In the genomic region with DNA sequence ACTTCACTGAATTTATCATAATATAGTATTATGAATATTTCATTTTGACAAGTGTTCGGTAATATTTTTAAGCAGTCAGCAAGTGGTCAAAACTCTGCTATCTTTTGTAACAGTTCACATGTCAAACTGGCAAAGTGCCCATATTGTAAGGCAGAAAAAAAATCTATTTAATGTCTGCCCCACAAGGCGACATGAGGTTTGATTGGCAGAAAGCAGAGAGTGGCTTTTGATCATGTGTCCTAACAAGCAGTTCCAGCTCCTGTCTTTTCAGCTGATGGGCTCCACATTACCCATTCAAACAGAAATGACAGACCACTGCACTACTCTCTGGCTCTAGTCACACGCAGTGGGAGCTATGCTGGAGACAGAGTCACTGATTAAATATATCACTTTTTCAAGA, we compare ENCODE assay signal across 28 cellular contexts. TPM values are rescaled to one million over a fixed set of nuclear protein-coding genes. Genes with fewer than 3 reads are reported as not detected.
DNase-seq lines count a peak whose midpoint lies in the region; ATAC-seq, FAIRE-seq and TF ChIP-seq lines count a peak whose summit lies in the region.
"Had no signal": no experiment of that assay in that cellular context is flagged by ENCODE, and none has a peak within 500 bp of the region (broad histone marks: within the 10 kb centered on the region; RNA-seq: fewer than 3 reads in every experiment).

No MANE protein-coding gene starts in this region.

- no peak for FAIRE-seq in GM19239 (lab: Jason Lieb, UNC)
- FAIRE-seq: H54, HTR-8/SVneo had no signal

- H3K9me3 ChIP-seq in A673 (ENCODE audit: low read depth, low read length, poor library complexity, severe bottlenecking), result no peaks in the 10 kb centered on the region
- H3K9me3 ChIP-seq in naive thymus-derived CD4-positive, alpha-beta T cell (ENCODE audit: control insufficient read depth in 2 of 3, low read length in 3 of 3), result no peaks in the 10 kb centered on the region
- H3K9me3 ChIP-seq: breast epithelium, colonic mucosa, thyroid gland had no signal

- peaks cover 70% of the 10 kb centered on the region for H3K4me1 ChIP-seq in A673 (ENCODE audit: insufficient read depth, low read length, poor library complexity, severe bottlenecking)
- H3K4me1 ChIP-seq in naive thymus-derived CD4-positive, alpha-beta T cell (ENCODE audit: control insufficient read depth in 2 of 2, insufficient read depth in 2 of 2, low read length in 2 of 2), result no peaks in the 10 kb centered on the region
- H3K4me1 ChIP-seq: breast epithelium, colonic mucosa, thyroid gland had no signal

- no peaks in the 10 kb centered on the region for H3K36me3 Mint-ChIP-seq in naive thymus-derived CD4-positive, alpha-beta T cell
- H3K36me3 Mint-ChIP-seq: activated naive CD4-positive, alpha-beta T cell treated with anti-CD3 and anti-CD28 coated beads, Interleukin-2, amount 10 ng/mL, durations not matched to agents 7 days and 5 days; CD8-positive, alpha-beta T cell had no signal

- H3K27ac ChIP-seq in A673 (ENCODE audit: low read depth, low read length, poor library complexity, severe bottlenecking), result no peak overlapping the region
- no peak overlapping the region for H3K27ac ChIP-seq in naive thymus-derived CD4-positive, alpha-beta T cell (ENCODE audit: low read depth, low read length)
- H3K27ac ChIP-seq: 22Rv1, breast epithelium, colonic mucosa, thyroid gland had no signal

- no peaks in the 10 kb centered on the region for H3K27me3 ChIP-seq in A673 (replicated peaks; ENCODE audit: insufficient read depth, low read depth, low read length, poor library complexity)
- no peaks in the 10 kb centered on the region for H3K27me3 ChIP-seq in naive thymus-derived CD4-positive, alpha-beta T cell (ENCODE audit: control insufficient read depth in 2 of 2, insufficient read depth in 2 of 2, low read length in 2 of 2)
- H3K27me3 ChIP-seq: breast epithelium, colonic mucosa, thyroid gland had no signal

- ATAC-seq in naive thymus-derived CD4-positive, alpha-beta T cell, result no peak
- ATAC-seq: CD8-positive, alpha-beta T cell; esophagus mucosa had no signal

- CTCF ChIA-PET in A673 (lab: Charles Lee), result no interaction called here
- CTCF ChIA-PET in naive thymus-derived CD4-positive, alpha-beta T cell (lab: Charles Lee), result no interaction called here

- no peaks in the 10 kb centered on the region for H3K4me1 Mint-ChIP-seq in naive thymus-derived CD4-positive, alpha-beta T cell
- H3K4me1 Mint-ChIP-seq: activated B cell treated with CpG ODN at 0.5 μM for 24 hours; activated naive CD4-positive, alpha-beta T cell treated with anti-CD3 and anti-CD28 coated beads, Interleukin-2, amount 10 ng/mL, durations not matched to agents 7 days and 5 days had no signal

- TF ChIP-seq POLR2A in erythroblast (IDR thresholded peaks at IDR 0.05; ENCODE audit: low read length), result no peak

- DNase-seq in DMS 273 (lab: John Stamatoyannopoulos, UW; ENCODE audit: unreplicated experiment) (peak; percentile 30), DMS 273 treated with DMSO at 0.1 percent for 48 hours (lab: John Stamatoyannopoulos, UW) (no peak), A673 (ENCODE audit: low spot score) (peak; percentile 60), NCI-H446 treated with DMSO at 0.1 percent for 48 hours (lab: John Stamatoyannopoulos, UW) (peak; percentile 52), erythroblast (lab: John Stamatoyannopoulos, UW) (peak; percentile 59 to 67), NCI-H526 (lab: John Stamatoyannopoulos, UW) (no peak), GM19239 (ENCODE audit: insufficient read length, low spot score) (no peak)
- no peak for DNase-seq in naive thymus-derived CD4-positive, alpha-beta T cell
- DNase-seq: activated B cell treated with CpG ODN at 0.5 μM for 24 hours; activated naive CD4-positive, alpha-beta T cell treated with anti-CD3 and anti-CD28 coated beads, Interleukin-2, amount 10 ng/mL, durations not matched to agents 7 days and 5 days; amniotic stem cell; CD8-positive, alpha-beta T cell; colonic mucosa; effector memory CD4-positive, alpha-beta T cell; foreskin melanocyte; GDM1; hypothalamus; NCI-H2029; thyroid gland had no signal

- TF ChIP-seq CTCF in A673 (conservative IDR thresholded peaks at IDR 0.05; ENCODE audit: low read depth, low read length), result no peak

- POLR2A ChIA-PET in A673 (lab: Charles Lee; ENCODE audit: low non-redundant PET), result no interaction called here
- POLR2A ChIA-PET in naive thymus-derived CD4-positive, alpha-beta T cell (lab: Charles Lee), result no interaction called here

- H3K9me3 Mint-ChIP-seq in naive thymus-derived CD4-positive, alpha-beta T cell, result peaks cover 0 to 8% (median 0%) of the 10 kb centered on the region in 11 donors
- H3K9me3 Mint-ChIP-seq: activated B cell treated with CpG ODN at 0.5 μM for 24 hours; activated naive CD4-positive, alpha-beta T cell treated with anti-CD3 and anti-CD28 coated beads, Interleukin-2, amount 10 ng/mL, durations not matched to agents 7 days and 5 days; activated T-helper 1 cell treated with anti-CD3 and anti-CD28 coated beads, Interleukin-12 subunit alpha, Interleukin-12 subunit beta, Interleukin-2, Interleukin-4 antibody, amounts not matched to agents 30 ng/mL and 10 ng/mL and 1 ng/mL, durations not matched to agents 14 hours and 24 hours and 36 hours; T-helper 2 cell treated with Interferon-gamma antibody and Interleukin-4, amounts not matched to agents 5 μg/mL and 100 μg/mL, for 36 hours had no signal

- intact Hi-C loops in A673 (cut with micrococcal nuclease; ENCODE audit: unreplicated experiment), result no loop called here
- intact Hi-C loops in naive thymus-derived CD4-positive, alpha-beta T cell (cut with micrococcal nuclease), result no loop called here

- H3K4me3 ChIP-seq in A673 (ENCODE audit: low read depth, low read length, poor library complexity, severe bottlenecking), result no peak overlapping the region
- H3K4me3 ChIP-seq in naive thymus-derived CD4-positive, alpha-beta T cell (ENCODE audit: low read length), result no peak overlapping the region
- H3K4me3 ChIP-seq: breast epithelium, colonic mucosa, thyroid gland had no signal

- no TSS peak for BruUV-seq in A673 (replicated peaks; lab: Mats Ljungman, UMichigan)

- no peak overlapping the region for H3K27ac Mint-ChIP-seq in naive thymus-derived CD4-positive, alpha-beta T cell
- H3K27ac Mint-ChIP-seq: activated B cell treated with CpG ODN at 0.5 μM for 24 hours; activated naive CD4-positive, alpha-beta T cell treated with anti-CD3 and anti-CD28 coated beads, Interleukin-2, amount 10 ng/mL, durations not matched to agents 7 days and 5 days; activated T-helper 1 cell treated with anti-CD3 and anti-CD28 coated beads, Interleukin-12 subunit alpha, Interleukin-12 subunit beta, Interleukin-2, Interleukin-4 antibody, amounts not matched to agents 30 ng/mL and 10 ng/mL and 1 ng/mL, durations not matched to agents 14 hours and 24 hours and 36 hours; CD8-positive, alpha-beta T cell; stimulated activated naive CD8-positive, alpha-beta T cell treated with anti-CD3 and anti-CD28 coated beads, Interleukin-15, Interleukin-2, amounts not matched to agents 100 ng/mL and 50 ng/mL, for 24 hours; T-helper 2 cell treated with Interferon-gamma antibody and Interleukin-4, amounts not matched to agents 5 μg/mL and 100 μg/mL, for 36 hours had no signal

- H3K4me3 Mint-ChIP-seq in naive thymus-derived CD4-positive, alpha-beta T cell, result no peak overlapping the region
- H3K4me3 Mint-ChIP-seq: activated B cell treated with CpG ODN at 0.5 μM for 24 hours; activated naive CD4-positive, alpha-beta T cell treated with anti-CD3 and anti-CD28 coated beads, Interleukin-2, amount 10 ng/mL, durations not matched to agents 7 days and 5 days; activated T-helper 1 cell treated with anti-CD3 and anti-CD28 coated beads, Interleukin-12 subunit alpha, Interleukin-12 subunit beta, Interleukin-2, Interleukin-4 antibody, amounts not matched to agents 30 ng/mL and 10 ng/mL and 1 ng/mL, durations not matched to agents 14 hours and 24 hours and 36 hours; CD8-positive, alpha-beta T cell; neural crest cell; stimulated activated naive CD8-positive, alpha-beta T cell treated with anti-CD3 and anti-CD28 coated beads, Interleukin-15, Interleukin-2, amounts not matched to agents 100 ng/mL and 50 ng/mL, for 24 hours; T-helper 2 cell treated with Interferon-gamma antibody and Interleukin-4, amounts not matched to agents 5 μg/mL and 100 μg/mL, for 36 hours had no signal

- H3K36me3 ChIP-seq in A673 (ENCODE audit: insufficient read depth, low read length, poor library complexity, severe bottlenecking), result no peaks in the 10 kb centered on the region
- no peaks in the 10 kb centered on the region for H3K36me3 ChIP-seq in naive thymus-derived CD4-positive, alpha-beta T cell (ENCODE audit: control insufficient read depth in 2 of 3, insufficient read depth in 3 of 3, low read length in 3 of 3)
- H3K36me3 ChIP-seq: breast epithelium, colonic mucosa, thyroid gland had no signal

- H3K27me3 Mint-ChIP-seq in naive thymus-derived CD4-positive, alpha-beta T cell, result no peaks in the 10 kb centered on the region
- H3K27me3 Mint-ChIP-seq: activated B cell treated with CpG ODN at 0.5 μM for 24 hours; activated naive CD4-positive, alpha-beta T cell treated with anti-CD3 and anti-CD28 coated beads, Interleukin-2, amount 10 ng/mL, durations not matched to agents 7 days and 5 days; stimulated activated naive CD8-positive, alpha-beta T cell treated with anti-CD3 and anti-CD28 coated beads, Interleukin-15, Interleukin-2, amounts not matched to agents 100 ng/mL and 50 ng/mL, for 24 hours had no signal

RNA-seq across cellular contexts. Expression of a gene that starts 59.0 kb away (rescaled TPM):
- total RNA-seq in A673 (2021), result 27.5 and 32.1 TPM in 2 replicates
- total RNA-seq in naive thymus-derived CD4-positive, alpha-beta T cell, result under 1 TPM in 1 of 5 experiments, not detected in 4; 0.51 TPM
- polyA plus RNA-seq in naive thymus-derived CD4-positive, alpha-beta T cell, result not detected
- total RNA-seq: activated B cell treated with CpG ODN at 0.5 μM for 24 hours; activated T-helper 1 cell treated with anti-CD3 and anti-CD28 coated beads, Interleukin-12 subunit alpha, Interleukin-12 subunit beta, Interleukin-2, Interleukin-4 antibody, amounts not matched to agents 30 ng/mL and 10 ng/mL and 1 ng/mL, durations not matched to agents 14 hours and 24 hours and 36 hours; CD8-positive, alpha-beta T cell had no signal

Comparison
In these comparisons a context has a peak if more than half of its experiments do, and no peak if none do; other contexts are left out.
1. DNase-seq: peak in DMS 273 (single experiment), A673 (single experiment), NCI-H446 treated with DMSO at 0.1 percent for 48 hours (single experiment) and erythroblast (2 of 2); none in DMS 273 treated with DMSO at 0.1 percent for 48 hours (single experiment), NCI-H526 (0 of 2), naive thymus-derived CD4-positive, alpha-beta T cell (0 of 9) and GM19239 (single experiment).
2. RNA of a gene that starts 59.0 kb away (total RNA-seq): 27.5 to 32.1 TPM in A673; 0.51 TPM in naive thymus-derived CD4-positive, alpha-beta T cell; every median in the first group is over 10 times any median in the second.